In genomic region chr4:140439644-140440043, GRCh38 we compare ENCODE assay signal across 39 cellular contexts. TPM values are rescaled to one million over a fixed set of nuclear protein-coding genes. Genes with fewer than 3 reads are reported as not detected.
"Had no signal": no experiment of that assay in that cellular context is flagged by ENCODE, and none has a peak within 500 bp of the region (broad histone marks: within the 10 kb centered on the region; RNA-seq: fewer than 3 reads in every experiment).

No MANE protein-coding gene starts in this region.

- H3K27me3 ChIP-seq: adrenal gland, ascending aorta, body of pancreas, breast epithelium, cardiac muscle cell had no signal

- H3K27ac ChIP-seq: adrenal gland, ascending aorta, body of pancreas, brain microvascular endothelial cell, breast epithelium, cardiac muscle cell had no signal

- H3K9me3 ChIP-seq: adrenal gland, ascending aorta, body of pancreas, breast epithelium had no signal

- ATAC-seq: activated naive CD4-positive, alpha-beta T cell treated with anti-CD3 and anti-CD28 coated beads, Interleukin-2, amount 50 U/mL, for 72 hours; activated naive CD8-positive, alpha-beta T cell treated with anti-CD3 and anti-CD28 coated beads, Interleukin-2, amount 50 U/mL, for 24 hours; activated T-cell treated with anti-CD3 and anti-CD28 coated beads, Interleukin-2, amount 50 U/mL, for 4 hours; activated T-cell treated with anti-CD3 and anti-CD28 coated beads, Interleukin-2, amount 50 U/mL, for 72 hours; activated T-helper 17 cell treated with anti-CD3 and anti-CD28 coated beads, Interleukin-2, amount 50 U/mL, for 72 hours; body of pancreas had no signal

- H3K36me3 ChIP-seq: adrenal gland, ascending aorta, brain microvascular endothelial cell, breast epithelium, cardiac muscle cell had no signal

- DNase-seq: activated effector memory CD4-positive, alpha-beta T cell treated with anti-CD3 and anti-CD28 coated beads, Interleukin-2, amount 50 U/mL, for 16 hours; activated effector memory CD4-positive, alpha-beta T cell treated with Interleukin-2 at 50 U/mL for 16 hours; activated gamma-delta T cell; activated gamma-delta T cell treated with Interleukin-2 at 50 U/mL for 16 hours; activated naive CD4-positive, alpha-beta T cell; activated naive CD4-positive, alpha-beta T cell treated with anti-CD3 and anti-CD28 coated beads for 36 hours; activated naive CD4-positive, alpha-beta T cell treated with anti-CD3 and anti-CD28 coated beads, Interleukin-2, amount 10 ng/mL, durations not matched to agents 7 days and 5 days; activated naive CD4-positive, alpha-beta T cell treated with anti-CD3 and anti-CD28 coated beads, Interleukin-2, amount 50 U/mL, for 16 hours; activated naive CD4-positive, alpha-beta T cell treated with Interleukin-2 at 50 U/mL for 16 hours; activated naive CD8-positive, alpha-beta T cell treated with anti-CD3 and anti-CD28 coated beads for 36 hours; activated naive CD8-positive, alpha-beta T cell treated with anti-CD3 and anti-CD28 coated beads, Interleukin-2, amount 10 ng/mL, durations not matched to agents 7 days and 5 days; activated naive CD8-positive, alpha-beta T cell treated with anti-CD3 and anti-CD28 coated beads, Interleukin-2, amount 50 U/mL, for 24 hours; activated T-cell treated with anti-CD3 and anti-CD28 coated beads, Interleukin-2, amount 50 U/mL, for 24 hours; activated T-cell treated with anti-CD3 and anti-CD28 coated beads, Interleukin-2, amount 50 U/mL, for 4 hours; activated T-cell treated with anti-CD3 and anti-CD28 coated beads, Interleukin-2, amount 50 U/mL, for 48 hours; activated T-cell treated with anti-CD3 and anti-CD28 coated beads, Interleukin-2, amount 50 U/mL, for 72 hours; adrenal gland; amniotic stem cell; amygdala; anterior cingulate cortex; aorta; body of pancreas; brain microvascular endothelial cell; caudate nucleus; central memory CD4-positive, alpha-beta T cell; cerebellar nuclear complex had no signal

- FAIRE-seq: astrocyte, bronchial epithelial cell had no signal

- H3K4me1 ChIP-seq: adrenal gland, ascending aorta, body of pancreas, breast epithelium had no signal

- H3K4me3 ChIP-seq: adrenal gland, ascending aorta, body of pancreas, breast epithelium, cardiac muscle cell had no signal

RNA-seq across cellular contexts. Expression of gene CLGN, which starts 12.2 kb away (rescaled TPM):
- total RNA-seq: activated naive CD4-positive, alpha-beta T cell treated with anti-CD3 and anti-CD28 coated beads, Interleukin-2, amount 50 U/mL, for 72 hours; activated naive CD8-positive, alpha-beta T cell treated with anti-CD3 and anti-CD28 coated beads, Interleukin-2, amount 10 ng/mL, durations not matched to agents 7 days and 5 days; activated T-cell treated with anti-CD3 and anti-CD28 coated beads, Interleukin-2, amount 50 U/mL, for 4 hours; activated T-helper 1 cell treated with anti-CD3 and anti-CD28 coated beads, Interleukin-12 subunit alpha, Interleukin-12 subunit beta, Interleukin-2, Interleukin-4 antibody, amounts not matched to agents 30 ng/mL and 10 ng/mL and 1 ng/mL, durations not matched to agents 14 hours and 24 hours and 36 hours; ascending aorta had no signal
- polyA plus RNA-seq: aorta had no signal

RNA-seq across cellular contexts. Expression of gene MGAT4D, which starts 58.4 kb away (rescaled TPM):
- total RNA-seq: activated naive CD4-positive, alpha-beta T cell treated with anti-CD3 and anti-CD28 coated beads for 36 hours; activated naive CD4-positive, alpha-beta T cell treated with anti-CD3 and anti-CD28 coated beads, Interleukin-2, amount 50 U/mL, for 72 hours; activated naive CD8-positive, alpha-beta T cell treated with anti-CD3 and anti-CD28 coated beads for 36 hours; activated naive CD8-positive, alpha-beta T cell treated with anti-CD3 and anti-CD28 coated beads, Interleukin-2, amount 10 ng/mL, durations not matched to agents 7 days and 5 days; activated T-cell treated with anti-CD3 and anti-CD28 coated beads, Interleukin-2, amount 50 U/mL, for 4 hours; activated T-cell treated with anti-CD3 and anti-CD28 coated beads, Interleukin-2, amount 50 U/mL, for 72 hours; activated T-helper 1 cell treated with anti-CD3 and anti-CD28 coated beads, Interleukin-12 subunit alpha, Interleukin-12 subunit beta, Interleukin-2, Interleukin-4 antibody, amounts not matched to agents 30 ng/mL and 10 ng/mL and 1 ng/mL, durations not matched to agents 14 hours and 24 hours and 36 hours; activated T-helper 17 cell treated with anti-CD3 and anti-CD28 coated beads, Interleukin-2, amount 50 U/mL, for 72 hours; activated T-helper 2 cell treated with anti-CD3 and anti-CD28 coated beads, Interferon-gamma antibody, Interleukin-2, Interleukin-4, amounts not matched to agents 10 μg/mL and 5 μg/mL and 100 μg/mL, durations not matched to agents 14 hours and 24 hours and 36 hours; adrenal gland; aorta; ascending aorta; astrocyte; body of pancreas; breast epithelium; bronchial epithelial cell; cardiac muscle cell; cardiac septum; cerebellum; chondrocyte had no signal
- polyA plus RNA-seq: adipose tissue, adrenal gland, aorta, cardiac muscle cell had no signal
